Comparison of ENCODE assay signal across 17 cellular contexts in genomic region chr7:21902240-21902639, GRCh38. TPM values are rescaled to one million over a fixed set of nuclear protein-coding genes. Genes with fewer than 3 reads are reported as not detected.
DNase-seq lines count a peak whose midpoint lies in the region; ATAC-seq and TF ChIP-seq lines count a peak whose summit lies in the region.
"Had no signal": no experiment of that assay in that cellular context is flagged by ENCODE, and none has a peak within 500 bp of the region (broad histone marks: within the 10 kb centered on the region; RNA-seq: fewer than 3 reads in every experiment).

No MANE protein-coding gene starts in this region.

- ATAC-seq in lower lobe of right lung (peak; percentile 5 to 40), GM19351 (IDR thresholded peaks at IDR 0.05; ENCODE audit: unreplicated experiment) (no peak), HG03039 (IDR thresholded peaks at IDR 0.05; ENCODE audit: unreplicated experiment) (no peak)
- ATAC-seq: activated CD8-positive, alpha-beta T cell treated with anti-CD3 and anti-CD28 coated beads for 36 hours; stimulated activated naive CD8-positive, alpha-beta T cell treated with anti-CD3 and anti-CD28 coated beads, Interleukin-15, amount 100 ng/mL, for 72 hours had no signal

- no peaks in the 10 kb centered on the region for H3K9me3 ChIP-seq in lower lobe of right lung
- H3K9me3 ChIP-seq: prostate gland, uterus had no signal

- no peaks in the 10 kb centered on the region for H3K27me3 ChIP-seq in lower lobe of right lung (ENCODE audit: low read depth)
- H3K27me3 ChIP-seq: uterus had no signal

- no peaks in the 10 kb centered on the region for H3K4me1 ChIP-seq in lower lobe of right lung
- H3K4me1 ChIP-seq: prostate gland, uterus had no signal

- intact Hi-C loops in lower lobe of right lung (cut with DNase I), result no loop called here

- peaks cover 66% of the 10 kb centered on the region for H3K36me3 ChIP-seq in lower lobe of right lung
- H3K36me3 ChIP-seq: prostate gland, uterus had no signal

- no peak overlapping the region for H3K27ac ChIP-seq in lower lobe of right lung
- H3K27ac ChIP-seq: prostate gland, uterus, VCaP had no signal

- TF ChIP-seq CTCF in choroid plexus epithelial cell (conservative IDR thresholded peaks at IDR 0.05; ENCODE audit: low read depth, low read length) (no peak), lower lobe of right lung (IDR thresholded peaks at IDR 0.05) (no peak)

- peak; percentile 63 for DNase-seq in AG20443 (ENCODE audit: low spot score)
- peak; percentile 44 for DNase-seq in LHCN-M2 (ENCODE audit: low read depth)
- peak; percentile 77 for DNase-seq in choroid plexus epithelial cell (ENCODE audit: low read depth)
- DNase-seq in lower lobe of right lung, result no peak
- DNase-seq in COLO829 (ENCODE audit: low spot score), result no peak
- no peak for DNase-seq in NCI-H446 (lab: John Stamatoyannopoulos, UW)
- DNase-seq: activated CD8-positive, alpha-beta T cell treated with anti-CD3 and anti-CD28 coated beads for 36 hours; AML-193; NCI-H187 treated with DMSO at 0.1 percent for 48 hours; NCI-H526; OCI-M1; stimulated activated naive CD8-positive, alpha-beta T cell treated with anti-CD3 and anti-CD28 coated beads, Interleukin-15, amount 100 ng/mL, for 72 hours; uterus had no signal

- H3K4me3 ChIP-seq in choroid plexus epithelial cell (ENCODE audit: low read depth, low read length), result no peak overlapping the region
- no peak overlapping the region for H3K4me3 ChIP-seq in lower lobe of right lung
- H3K4me3 ChIP-seq: prostate gland, uterus had no signal

RNA-seq across cellular contexts. Expression of gene CDCA7L, which starts 43.5 kb away (rescaled TPM):
- 71.2 and 72.8 TPM in 2 replicates for total RNA-seq in LHCN-M2 (2014; rRNA removed)
- 23.8 TPM for polyA plus RNA-seq in LHCN-M2 (2012)
- 33.9 TPM for total RNA-seq in lower lobe of right lung

Comparison
In these comparisons a context has a peak if more than half of its experiments do, and no peak if none do; other contexts are left out.
1. DNase-seq: peak in AG20443 (single experiment), LHCN-M2 (single experiment) and choroid plexus epithelial cell (single experiment); none in lower lobe of right lung (single experiment), COLO829 (single experiment) and NCI-H446 (0 of 2).
2. ATAC-seq: peak in lower lobe of right lung (2 of 2); none in GM19351 (single experiment) and HG03039 (single experiment).